Comparison of ENCODE assay signal across 8 cellular contexts in the genomic region with DNA sequence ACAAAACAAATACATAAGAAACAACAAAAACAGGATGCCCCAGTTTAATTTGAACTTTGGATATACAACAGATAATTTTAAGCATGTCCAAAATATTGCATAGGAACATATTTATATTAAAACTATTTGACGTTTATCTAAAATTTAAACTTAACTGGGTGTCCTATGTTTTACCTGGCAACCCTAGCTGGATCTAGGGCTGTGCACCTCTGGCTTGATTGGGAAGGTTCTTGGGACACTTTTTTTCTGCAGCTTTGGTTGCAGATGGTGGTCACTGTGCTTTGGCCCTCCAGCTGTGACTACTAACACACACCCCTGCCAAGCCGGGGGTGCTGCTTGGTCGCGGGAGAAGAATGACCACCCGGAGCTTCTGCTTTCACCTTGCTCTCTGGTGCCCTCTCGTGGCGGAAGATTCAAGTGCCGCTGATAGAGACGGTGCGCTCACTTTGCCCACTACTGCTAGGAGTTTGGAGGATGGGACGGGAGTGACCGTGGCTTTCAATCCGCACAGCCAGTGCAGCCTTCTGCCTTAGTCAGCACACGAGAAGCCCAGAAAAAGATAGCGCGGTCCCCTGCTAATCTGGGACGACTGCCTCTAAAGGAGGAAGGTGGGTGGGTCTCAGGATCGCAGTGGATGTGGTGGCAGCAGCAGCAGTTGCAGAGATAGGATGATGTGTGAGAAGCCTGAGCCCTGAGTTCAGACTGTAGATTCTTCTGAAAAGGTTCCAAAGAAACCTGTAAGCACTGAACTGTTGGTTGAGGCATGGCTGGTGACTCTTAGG. TPM values are rescaled to one million over a fixed set of nuclear protein-coding genes. Genes with fewer than 3 reads are reported as not detected.
DNase-seq lines count a peak whose midpoint lies in the region; ATAC-seq and TF ChIP-seq lines count a peak whose summit lies in the region.

No MANE protein-coding gene starts in this region.

- no peak overlapping the region for H3K27ac Mint-ChIP-seq in neural progenitor cell

- DNase-seq in DMS153 treated with DMSO at 0.1 percent for 48 hours (lab: John Stamatoyannopoulos, UW; ENCODE audit: unreplicated experiment) (peak; percentile 28), HuH-7 (ENCODE audit: low spot score) (peak; percentile 69), RPMI7951 (ENCODE audit: low read depth) (peak; percentile 55), foreskin fibroblast (peak; percentile 60 to 87), neural progenitor cell (ENCODE audit: low spot score) (peak; percentile 85), stomach (peak; percentile 87)
- peak; percentile 45 for DNase-seq in activated T-helper 9 cell treated with anti-CD3 and anti-CD28 coated beads, Interleukin-2, amount 50 U/mL, for 16 hours (ENCODE audit: low read depth)

- H3K4me3 Mint-ChIP-seq in neural progenitor cell, result peak overlapping the region; percentile 65

- H3K27me3 Mint-ChIP-seq in neural progenitor cell (ENCODE audit: insufficient read depth, low read depth), result peaks cover 5% of the 10 kb centered on the region

- H3F3A ChIP-seq in neural progenitor cell (ENCODE audit: low read depth), result no peaks in the 10 kb centered on the region

- no peak for ATAC-seq in GM18867 (IDR thresholded peaks at IDR 0.05; ENCODE audit: unreplicated experiment)

- H3K9me3 ChIP-seq in neural progenitor cell (ENCODE audit: low read depth) (no peaks in the 10 kb centered on the region), stomach (no peaks in the 10 kb centered on the region)

- intact Hi-C loops in stomach (cut with DNase I; ENCODE audit: low total_unique reads), result no loop called here

- H2AFZ ChIP-seq in neural progenitor cell (replicated peaks), result peak overlapping the region; percentile 21

- no peaks in the 10 kb centered on the region for H3K36me3 Mint-ChIP-seq in neural progenitor cell

- H3K9ac ChIP-seq in neural progenitor cell, result no peak overlapping the region

- H3K4me1 ChIP-seq in neural progenitor cell (no peaks in the 10 kb centered on the region), stomach (peaks cover 0 to 12% (median 7%) of the 10 kb centered on the region in 4 donors)

- peak; percentile 94 for TF ChIP-seq CTCF in foreskin fibroblast (IDR thresholded peaks at IDR 0.05; ENCODE audit: low read depth, low read length)
- TF ChIP-seq CTCF in neural progenitor cell (IDR thresholded peaks at IDR 0.05), result peak; percentile 86
- TF ChIP-seq CTCF in stomach (IDR thresholded peaks at IDR 0.05), result peak in 5 of 7 experiments; percentile 64 to 90 (median 80)

- H3K36me3 ChIP-seq in neural progenitor cell, result no peaks in the 10 kb centered on the region
- no peaks in the 10 kb centered on the region for H3K36me3 ChIP-seq in stomach

- peaks cover 4% of the 10 kb centered on the region for H3K4me1 Mint-ChIP-seq in neural progenitor cell

- H3K4me3 ChIP-seq in foreskin fibroblast (ENCODE audit: low read depth in 1 of 2, low read length in 2 of 2), result peak overlapping the region; percentile 9 to 30
- no peak overlapping the region for H3K4me3 ChIP-seq in neural progenitor cell
- H3K4me3 ChIP-seq in stomach, result no peak overlapping the region

- TF ChIP-seq EP300 in stomach (IDR thresholded peaks at IDR 0.05), result no peak

- no peaks in the 10 kb centered on the region for H3K9me3 Mint-ChIP-seq in neural progenitor cell

- no peak overlapping the region for H3K27ac ChIP-seq in neural progenitor cell
- no peak overlapping the region for H3K27ac ChIP-seq in stomach

- H3K27me3 ChIP-seq in neural progenitor cell (peaks cover 9% of the 10 kb centered on the region), stomach (peaks cover 0 to 14% (median 4%) of the 10 kb centered on the region in 3 donors)

- H3K79me2 ChIP-seq in neural progenitor cell (ENCODE audit: low read depth), result no peaks in the 10 kb centered on the region

- WGBS in stomach, 5 donors, result 2 to 6% (median 3%) methylated on average over 16 to 18 of the region's 18 CpGs

- H4K20me1 ChIP-seq in neural progenitor cell (ENCODE audit: low read depth), result no peaks in the 10 kb centered on the region

- peak overlapping the region; percentile 70 for H3K4me2 ChIP-seq in neural progenitor cell

- no peak for TF ChIP-seq POLR2A in stomach (IDR thresholded peaks at IDR 0.05)

RNA-seq across cellular contexts. Expression of a gene that starts 6.7 kb away (rescaled TPM):
- 0.20 TPM in 1 of 2 replicates, not detected in the other for total RNA-seq in RPMI7951 (2014; rRNA removed; shearing (Covaris generic))
- total RNA-seq in neural progenitor cell (ENCODE audit: low replicate concordance) (not detected in 2 replicates), stomach (not detected)
- under 1 TPM in 1 of 3 donors, not detected in 2; 0.15 TPM for polyA plus RNA-seq in stomach

Comparison
In these comparisons a context has a peak if more than half of its experiments do, and no peak if none do; other contexts are left out.
1. DNase-seq: peak in every context shown above with its lines; median percentile 87 in stomach; 85 in neural progenitor cell; 74 in foreskin fibroblast; 69 in HuH-7; 55 in RPMI7951; 45 in activated T-helper 9 cell treated with anti-CD3 and anti-CD28 coated beads, Interleukin-2, amount 50 U/mL, for 16 hours; 28 in DMS153 treated with DMSO at 0.1 percent for 48 hours.
2. H3K4me3 ChIP-seq: peak in foreskin fibroblast (2 of 2); none in neural progenitor cell (single experiment) and stomach (0 of 4).
3. Peak in every context shown above with its lines, with median percentiles within 50 percentile points of each other: CTCF ChIP-seq.